ENCODE assay signal across 18 cellular contexts in the genomic region with DNA sequence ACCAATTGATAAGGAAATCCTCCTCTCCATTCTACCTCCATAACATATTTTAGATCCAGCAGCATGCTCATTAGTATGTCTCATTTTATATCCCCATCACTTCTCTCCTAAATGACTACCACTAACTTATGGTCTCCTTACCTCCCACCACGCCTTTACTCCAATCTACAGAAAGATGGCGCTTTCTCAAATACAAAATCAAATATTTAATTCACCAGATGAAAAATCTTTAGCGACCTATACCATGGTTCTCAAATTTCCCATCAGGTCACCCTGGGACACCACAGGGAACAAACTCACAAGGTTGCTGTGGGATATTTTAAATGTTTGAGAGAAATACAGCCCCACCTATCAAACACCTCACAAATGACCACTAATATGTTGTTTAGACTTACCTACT. TPM values are rescaled to one million over a fixed set of nuclear protein-coding genes. Genes with fewer than 3 reads are reported as not detected.
DNase-seq lines count a peak whose midpoint lies in the region; ATAC-seq and TF ChIP-seq lines count a peak whose summit lies in the region.
"Had no signal": no experiment of that assay in that cellular context is flagged by ENCODE, and none has a peak within 500 bp of the region (broad histone marks: within the 10 kb centered on the region; RNA-seq: fewer than 3 reads in every experiment).

No MANE protein-coding gene starts in this region.

- TF ChIP-seq RAD21 in HCT116 (IDR thresholded peaks at IDR 0.05; ENCODE audit: low read depth), result no peak

- TF ChIP-seq EP300 in esophagus muscularis mucosa (IDR thresholded peaks at IDR 0.05), result no peak

- 89% methylated on average over 3 of the region's 3 CpGs; no CpG with 5 or more reads in 1 of the 2 experiments for WGBS in endodermal cell (ENCODE audit: insufficient coverage in 1 of 2, insufficient read length in 1 of 2), 2 experiments
- 97% methylated on average over 3 of the region's 3 CpGs for WGBS in esophagus muscularis mucosa

- RAD21 ChIA-PET in HCT116 (lab: Charles Lee; ENCODE audit: low non-redundant PET in 1 of 2, low total read pairs in 2 of 2, uncharacterized antibody in 2 of 2, unreplicated experiment in 2 of 2), result no interaction called here

- TF ChIP-seq POLR2A in HCT116 (IDR thresholded peaks at IDR 0.05; ENCODE audit: borderline replicate concordance, extremely low read depth, insufficient read depth, insufficient read length), result no peak
- no peak for TF ChIP-seq POLR2A in esophagus muscularis mucosa (IDR thresholded peaks at IDR 0.05; ENCODE audit: low read depth)

- no peak overlapping the region for H2AFZ ChIP-seq in HCT116 (ENCODE audit: low read depth, low read length, poor library complexity, severe bottlenecking)
- H2AFZ ChIP-seq: GM23248 had no signal

- CTCF ChIA-PET in A673 (lab: Charles Lee), result no interaction called here
- CTCF ChIA-PET in HCT116 (lab: Charles Lee), result no interaction called here

- H3K27me3 Mint-ChIP-seq in endodermal cell (ENCODE audit: insufficient read depth), result peaks cover 61% of the 10 kb centered on the region

- no peak overlapping the region for H3K4me3 Mint-ChIP-seq in endodermal cell
- H3K4me3 Mint-ChIP-seq: CD14-positive monocyte had no signal

- peaks cover 9% of the 10 kb centered on the region for H3K4me1 ChIP-seq in A673 (ENCODE audit: insufficient read depth, low read length, poor library complexity, severe bottlenecking)
- peaks cover 28 to 47% of the 10 kb centered on the region in 2 experiments for H3K4me1 ChIP-seq in HCT116 (ENCODE audit: control insufficient read depth in 1 of 2, insufficient read depth in 2 of 2, low read length in 2 of 2)
- H3K4me1 ChIP-seq in SJSA1 (replicated peaks), result peaks cover 29% of the 10 kb centered on the region
- H3K4me1 ChIP-seq in endodermal cell (ENCODE audit: control insufficient read depth, insufficient read depth, low read length), result no peaks in the 10 kb centered on the region
- H3K4me1 ChIP-seq in esophagus muscularis mucosa, result peaks cover 0 to 3% (median 1%) of the 10 kb centered on the region in 4 donors

- H3K9me3 Mint-ChIP-seq in endodermal cell, result peaks cover 8% of the 10 kb centered on the region

- peak overlapping the region; percentile 67; the same call in 1 of the 2 replicates for H3K4me2 ChIP-seq in HCT116 (ENCODE audit: low read length)

- H3K9ac ChIP-seq in HCT116 (ENCODE audit: low read length) (no peak overlapping the region), endodermal cell (ENCODE audit: extremely low read depth, low read length, poor library complexity, severe bottlenecking) (no peak overlapping the region)
- H3K9ac ChIP-seq: GM23248 had no signal

- POLR2A ChIA-PET in A673 (lab: Charles Lee; ENCODE audit: low non-redundant PET), result no interaction called here
- POLR2A ChIA-PET in HCT116 (lab: Charles Lee), result interaction anchor here (1.4 kb wide), 1 partner anchor 15 kb away, joined by 5 read pairs; no protein-coding TSS in a partner anchor

- H3K27ac ChIP-seq in A673 (ENCODE audit: low read depth, low read length, poor library complexity, severe bottlenecking), result no peak overlapping the region
- no peak overlapping the region for H3K27ac ChIP-seq in HCT116 (ENCODE audit: low read depth, low read length)
- peak overlapping the region; percentile 66; the same call in 1 of the 2 replicates for H3K27ac ChIP-seq in SJSA1
- H3K27ac ChIP-seq in endodermal cell (ENCODE audit: low read depth, low read length), result no peak overlapping the region
- H3K27ac ChIP-seq in esophagus muscularis mucosa (replicated peaks in 1 of 4), result no peak overlapping the region
- H3K27ac ChIP-seq: GM23248 had no signal

- H3K4me1 Mint-ChIP-seq in endodermal cell, result peaks cover 13% of the 10 kb centered on the region

- no peaks in the 10 kb centered on the region for H3K9me2 ChIP-seq in HCT116 (ENCODE audit: insufficient read depth)

- H3K27ac Mint-ChIP-seq in endodermal cell, result no peak overlapping the region

- H3K36me3 ChIP-seq in A673 (ENCODE audit: insufficient read depth, low read length, poor library complexity, severe bottlenecking) (no peaks in the 10 kb centered on the region), HCT116 (ENCODE audit: control insufficient read depth in 1 of 2, insufficient read depth in 2 of 2, low read length in 2 of 2) (no peaks in the 10 kb centered on the region), SJSA1 (no peaks in the 10 kb centered on the region), endodermal cell (ENCODE audit: control insufficient read depth, insufficient read depth, low read length) (no peaks in the 10 kb centered on the region), esophagus muscularis mucosa (no peaks in the 10 kb centered on the region)

- no peaks in the 10 kb centered on the region for H3K36me3 Mint-ChIP-seq in endodermal cell (ENCODE audit: low read depth)

- ATAC-seq in HCT116, result no peak
- ATAC-seq: HepG2 had no signal

- no peaks in the 10 kb centered on the region for H3K9me3 ChIP-seq in A673 (ENCODE audit: low read depth, low read length, poor library complexity, severe bottlenecking)
- H3K9me3 ChIP-seq in HCT116 (ENCODE audit: control insufficient read depth in 1 of 2, insufficient read depth in 1 of 2, low read depth in 1 of 2, low read length in 2 of 2), result no peaks in the 10 kb centered on the region
- H3K9me3 ChIP-seq in SJSA1 (replicated peaks), result no peaks in the 10 kb centered on the region
- H3K9me3 ChIP-seq in endodermal cell (ENCODE audit: control insufficient read depth, low read length), result peaks cover 15% of the 10 kb centered on the region
- H3K9me3 ChIP-seq in esophagus muscularis mucosa, result no peaks in the 10 kb centered on the region

- no peak for DNase-seq in A673 (ENCODE audit: low spot score)
- DNase-seq in HCT116 (ENCODE audit: low read depth, low spot score), result no peak
- no peak for DNase-seq in SJSA1 (ENCODE audit: low read depth in 1 of 2, low spot score in 2 of 2)
- no peak for DNase-seq in endodermal cell
- DNase-seq in NCI-H1694 treated with DMSO at 0.1 percent for 48 hours (lab: John Stamatoyannopoulos, UW), result no peak
- DNase-seq in esophagus muscularis mucosa (ENCODE audit: extremely low spot score), result no peak
- DNase-seq in dermis blood vessel endothelial cell, result no peak
- DNase-seq: AML-193, DMS79 treated with DMSO at 0.1 percent for 48 hours, KG1, NCI-H1417, NCI-H187 treated with DMSO at 0.1 percent for 48 hours, NCI-H524 treated with DMSO at 0.1 percent for 48 hours, SHP77 had no signal

- no peaks in the 10 kb centered on the region for H4K20me1 ChIP-seq in HCT116 (ENCODE audit: insufficient read depth)

- no peaks in the 10 kb centered on the region for H3K27me3 ChIP-seq in A673 (replicated peaks; ENCODE audit: insufficient read depth, low read depth, low read length, poor library complexity)
- H3K27me3 ChIP-seq in HCT116 (ENCODE audit: insufficient read depth, low read length), result no peaks in the 10 kb centered on the region
- no peaks in the 10 kb centered on the region for H3K27me3 ChIP-seq in SJSA1 (replicated peaks)
- peaks cover 11% of the 10 kb centered on the region for H3K27me3 ChIP-seq in endodermal cell (ENCODE audit: control insufficient read depth, insufficient read depth, low read length, poor library complexity, severe bottlenecking)
- peaks cover 0 to 4% (median 0%) of the 10 kb centered on the region in 4 donors for H3K27me3 ChIP-seq in esophagus muscularis mucosa

- intact Hi-C loops in A673 (cut with micrococcal nuclease; ENCODE audit: unreplicated experiment), result no loop called here
- intact Hi-C loops in HCT116 (cut with micrococcal nuclease), result loop anchor here (5.0 kb wide), 2 partner anchors 182 to 243 kb away; a partner anchor contains a TSS
- intact Hi-C loops in esophagus muscularis mucosa (cut with DNase I), result no loop called here

- no peak overlapping the region for H3K4me3 ChIP-seq in A673 (ENCODE audit: low read depth, low read length, poor library complexity, severe bottlenecking)
- H3K4me3 ChIP-seq in HCT116 (replicated peaks in 1 of 2; ENCODE audit: low read depth in 1 of 2, low read length in 2 of 2), result no peak overlapping the region
- no peak overlapping the region for H3K4me3 ChIP-seq in SJSA1
- H3K4me3 ChIP-seq in endodermal cell (ENCODE audit: low read length), result no peak overlapping the region
- H3K4me3 ChIP-seq in esophagus muscularis mucosa, result no peak overlapping the region
- H3K4me3 ChIP-seq: GM23248 had no signal

- no peaks in the 10 kb centered on the region for H3K79me2 ChIP-seq in HCT116 (ENCODE audit: insufficient read depth, low read length)

- TF ChIP-seq CTCF in A673 (conservative IDR thresholded peaks at IDR 0.05; ENCODE audit: low read depth, low read length) (peak; percentile 46), HCT116 (IDR thresholded peaks at IDR 0.05 in 2 of 3, conservative IDR thresholded peaks at IDR 0.05 in 1 of 3; ENCODE audit: borderline replicate concordance in 1 of 3, insufficient read depth in 1 of 3, low read depth in 2 of 3, low read length in 2 of 3) (peak in 1 of 3 experiments; percentile 25; a peak in 2 of 6 replicates), endodermal cell (conservative IDR thresholded peaks at IDR 0.05) (peak; percentile 28), esophagus muscularis mucosa (IDR thresholded peaks at IDR 0.05) (no peak)

- BruUV-seq in A673 (replicated peaks; lab: Mats Ljungman, UMichigan) (no TSS peak), HCT116 (replicated peaks; lab: Mats Ljungman, UMichigan) (no TSS peak)

TF ChIP-seq in HCT116, 20 proteins besides CTCF, POLR2A, EP300 and RAD21 (continues in another document):
- TF ChIP-seq, protein P1, sequence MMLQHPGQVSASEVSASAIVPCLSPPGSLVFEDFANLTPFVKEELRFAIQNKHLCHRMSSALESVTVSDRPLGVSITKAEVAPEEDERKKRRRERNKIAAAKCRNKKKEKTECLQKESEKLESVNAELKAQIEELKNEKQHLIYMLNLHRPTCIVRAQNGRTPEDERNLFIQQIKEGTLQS (IDR thresholded peaks at IDR 0.05), result no peak
- TF ChIP-seq ZNF274 (IDR thresholded peaks at IDR 0.05; ENCODE audit: low read depth, low read length) (no peak), SP1 (IDR thresholded peaks at IDR 0.05; ENCODE audit: low read depth) (no peak), SIN3A (IDR thresholded peaks at IDR 0.05; ENCODE audit: low read depth) (no peak), CBX3 (IDR thresholded peaks at IDR 0.05; ENCODE audit: low read depth) (no peak), ZFX (IDR thresholded peaks at IDR 0.05) (no peak), EGR1 (IDR thresholded peaks at IDR 0.05; ENCODE audit: low read depth) (no peak), ELF1 (IDR thresholded peaks at IDR 0.05; ENCODE audit: borderline replicate concordance, low read depth) (no peak), YY1 (IDR thresholded peaks at IDR 0.05; ENCODE audit: extremely low read depth, insufficient replicate concordance, low read depth, low read length) (no peak)

RNA-seq across cellular contexts. Expression of a gene that starts 27.0 kb away (rescaled TPM):
- not detected in 2 replicates for total RNA-seq in A673 (2021)
- not detected for total RNA-seq in HCT116 (2021; ENCODE audit: unreplicated experiment)
- 0.07 TPM in 1 of 2 replicates, not detected in the other for polyA plus RNA-seq in HCT116 (2012)
- total RNA-seq in SJSA1 (2014; rRNA removed; shearing (Covaris generic)), result not detected in 2 replicates
- not detected for total RNA-seq in endodermal cell
- polyA plus RNA-seq in endodermal cell (2013, experiment 1 of 2), result not detected
- polyA plus RNA-seq in endodermal cell (2013, experiment 2 of 2), result not detected
- not detected for total RNA-seq in esophagus muscularis mucosa
- total RNA-seq in dermis blood vessel endothelial cell, result not detected in 2 replicates
- total RNA-seq: GM23248; HepG2; T-helper 1 cell treated with Interleukin-12 subunit alpha and Interleukin-12 subunit beta and Interleukin-4 antibody, amounts not matched to agents 30 ng/mL and 1 ng/mL, for 36 hours had no signal
- polyA plus RNA-seq: CD14-positive monocyte, GM23248, HepG2 had no signal

Comparison
In these comparisons a context has a peak if more than half of its experiments do, and no peak if none do; other contexts are left out.
1. CTCF ChIP-seq: peak in A673 (single experiment) and endodermal cell (single experiment); none in esophagus muscularis mucosa (0 of 3).